ENCODE assay signal across 1 cellular context in the genomic region with DNA sequence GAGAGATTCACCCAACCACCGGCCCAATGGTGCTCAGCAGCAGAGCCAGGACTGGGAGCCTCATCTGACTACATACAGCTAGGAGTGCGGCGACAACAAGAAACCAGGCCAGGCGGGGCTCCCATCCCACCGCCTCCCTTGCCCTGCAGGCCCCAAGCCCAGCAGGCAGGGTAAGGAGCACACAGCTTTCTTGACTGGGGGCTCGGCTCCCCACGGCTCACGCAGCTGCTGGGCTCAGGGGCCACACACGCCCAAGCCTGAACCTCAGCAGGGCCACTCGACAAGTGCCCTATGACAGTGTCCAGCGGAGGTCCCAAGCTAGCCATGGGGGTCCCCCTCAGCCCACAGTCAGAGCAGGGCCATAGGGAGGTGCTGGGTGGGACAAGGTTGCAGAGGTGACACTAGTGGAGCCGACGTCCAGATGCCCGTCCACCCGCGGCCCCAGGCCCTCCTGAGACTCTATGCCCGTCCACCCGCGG.
TF ChIP-seq lines count a peak whose summit lies in the region.

No MANE protein-coding gene starts in this region.

TF ChIP-seq in K562, 482 proteins besides CTCF, POLR2A, EP300 and RAD21 (continued from another document and continues in another):
- TF ChIP-seq, protein P1, sequence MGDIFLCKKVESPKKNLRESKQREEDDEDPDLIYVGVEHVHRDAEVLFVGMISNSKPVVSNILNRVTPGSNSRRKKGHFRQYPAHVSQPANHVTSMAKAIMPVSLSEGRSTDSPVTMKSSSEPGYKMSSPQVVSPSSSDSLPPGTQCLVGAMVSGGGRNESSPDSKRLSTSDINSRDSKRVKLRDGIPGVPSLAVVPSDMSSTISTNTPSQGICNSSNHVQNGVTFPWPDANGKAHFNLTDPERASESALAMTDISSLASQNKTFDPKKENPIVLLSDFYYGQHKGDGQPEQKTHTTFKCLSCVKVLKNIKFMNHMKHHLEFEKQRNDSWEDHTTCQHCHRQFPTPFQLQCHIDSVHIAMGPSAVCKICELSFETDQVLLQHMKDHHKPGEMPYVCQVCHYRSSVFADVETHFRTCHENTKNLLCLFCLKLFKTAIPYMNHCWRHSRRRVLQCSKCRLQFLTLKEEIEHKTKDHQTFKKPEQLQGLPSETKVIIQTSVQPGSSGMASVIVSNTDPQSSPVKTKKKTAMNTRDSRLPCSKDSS (IDR thresholded peaks at IDR 0.05; ENCODE audit: low read depth, partially characterized antibody) = no peak
- TF ChIP-seq MTA2 (IDR thresholded peaks at IDR 0.05; ENCODE audit: low read depth) = no peak
- TF ChIP-seq ZNF253 (CRISPR knock-in tag; conservative IDR thresholded peaks at IDR 0.05) = no peak
- TF ChIP-seq, protein P2, sequence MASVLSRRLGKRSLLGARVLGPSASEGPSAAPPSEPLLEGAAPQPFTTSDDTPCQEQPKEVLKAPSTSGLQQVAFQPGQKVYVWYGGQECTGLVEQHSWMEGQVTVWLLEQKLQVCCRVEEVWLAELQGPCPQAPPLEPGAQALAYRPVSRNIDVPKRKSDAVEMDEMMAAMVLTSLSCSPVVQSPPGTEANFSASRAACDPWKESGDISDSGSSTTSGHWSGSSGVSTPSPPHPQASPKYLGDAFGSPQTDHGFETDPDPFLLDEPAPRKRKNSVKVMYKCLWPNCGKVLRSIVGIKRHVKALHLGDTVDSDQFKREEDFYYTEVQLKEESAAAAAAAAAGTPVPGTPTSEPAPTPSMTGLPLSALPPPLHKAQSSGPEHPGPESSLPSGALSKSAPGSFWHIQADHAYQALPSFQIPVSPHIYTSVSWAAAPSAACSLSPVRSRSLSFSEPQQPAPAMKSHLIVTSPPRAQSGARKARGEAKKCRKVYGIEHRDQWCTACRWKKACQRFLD (CRISPR knock-in tag; IDR thresholded peaks at IDR 0.05) = no peak
- TF ChIP-seq ZNF408 (CRISPR knock-in tag; IDR thresholded peaks at IDR 0.05; ENCODE audit: low read depth) = no peak
- TF ChIP-seq, protein P3, sequence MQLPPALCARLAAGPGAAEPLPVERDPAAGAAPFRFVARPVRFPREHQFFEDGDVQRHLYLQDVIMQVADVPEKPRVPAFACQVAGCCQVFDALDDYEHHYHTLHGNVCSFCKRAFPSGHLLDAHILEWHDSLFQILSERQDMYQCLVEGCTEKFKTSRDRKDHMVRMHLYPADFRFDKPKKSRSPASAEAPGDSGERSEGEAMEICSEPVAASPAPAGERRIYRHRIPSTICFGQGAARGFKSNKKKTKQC (CRISPR knock-in tag; IDR thresholded peaks at IDR 0.05) = peak; percentile 31; the same call in 1 of the 2 replicates
- no peak for TF ChIP-seq ZEB2 (IDR thresholded peaks at IDR 0.05)
- TF ChIP-seq ZNF184 (CRISPR knock-in tag; IDR thresholded peaks at IDR 0.05) = no peak
- TF ChIP-seq, protein P4, sequence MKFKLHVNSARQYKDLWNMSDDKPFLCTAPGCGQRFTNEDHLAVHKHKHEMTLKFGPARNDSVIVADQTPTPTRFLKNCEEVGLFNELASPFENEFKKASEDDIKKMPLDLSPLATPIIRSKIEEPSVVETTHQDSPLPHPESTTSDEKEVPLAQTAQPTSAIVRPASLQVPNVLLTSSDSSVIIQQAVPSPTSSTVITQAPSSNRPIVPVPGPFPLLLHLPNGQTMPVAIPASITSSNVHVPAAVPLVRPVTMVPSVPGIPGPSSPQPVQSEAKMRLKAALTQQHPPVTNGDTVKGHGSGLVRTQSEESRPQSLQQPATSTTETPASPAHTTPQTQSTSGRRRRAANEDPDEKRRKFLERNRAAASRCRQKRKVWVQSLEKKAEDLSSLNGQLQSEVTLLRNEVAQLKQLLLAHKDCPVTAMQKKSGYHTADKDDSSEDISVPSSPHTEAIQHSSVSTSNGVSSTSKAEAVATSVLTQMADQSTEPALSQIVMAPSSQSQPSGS (CRISPR knock-in tag; IDR thresholded peaks at IDR 0.05) = no peak
- TF ChIP-seq, protein P5, sequence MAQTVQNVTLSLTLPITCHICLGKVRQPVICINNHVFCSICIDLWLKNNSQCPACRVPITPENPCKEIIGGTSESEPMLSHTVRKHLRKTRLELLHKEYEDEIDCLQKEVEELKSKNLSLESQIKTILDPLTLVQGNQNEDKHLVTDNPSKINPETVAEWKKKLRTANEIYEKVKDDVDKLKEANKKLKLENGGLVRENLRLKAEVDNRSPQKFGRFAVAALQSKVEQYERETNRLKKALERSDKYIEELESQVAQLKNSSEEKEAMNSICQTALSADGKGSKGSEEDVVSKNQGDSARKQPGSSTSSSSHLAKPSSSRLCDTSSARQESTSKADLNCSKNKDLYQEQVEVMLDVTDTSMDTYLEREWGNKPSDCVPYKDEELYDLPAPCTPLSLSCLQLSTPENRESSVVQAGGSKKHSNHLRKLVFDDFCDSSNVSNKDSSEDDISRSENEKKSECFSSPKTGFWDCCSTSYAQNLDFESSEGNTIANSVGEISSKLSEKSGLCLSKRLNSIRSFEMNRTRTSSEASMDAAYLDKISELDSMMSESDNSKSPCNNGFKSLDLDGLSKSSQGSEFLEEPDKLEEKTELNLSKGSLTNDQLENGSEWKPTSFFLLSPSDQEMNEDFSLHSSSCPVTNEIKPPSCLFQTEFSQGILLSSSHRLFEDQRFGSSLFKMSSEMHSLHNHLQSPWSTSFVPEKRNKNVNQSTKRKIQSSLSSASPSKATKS (CRISPR knock-in tag; IDR thresholded peaks at IDR 0.05) = no peak; the same call in 1 of the 2 replicates
- no peak for TF ChIP-seq ADNP (tag; IDR thresholded peaks at IDR 0.05)
- TF ChIP-seq MCM2 (IDR thresholded peaks at IDR 0.05; ENCODE audit: low read depth) = no peak
- no peak for TF ChIP-seq NEUROD1 (IDR thresholded peaks at IDR 0.05; ENCODE audit: borderline replicate concordance, low read depth, low read length, partially characterized antibody)
- TF ChIP-seq, protein P6, sequence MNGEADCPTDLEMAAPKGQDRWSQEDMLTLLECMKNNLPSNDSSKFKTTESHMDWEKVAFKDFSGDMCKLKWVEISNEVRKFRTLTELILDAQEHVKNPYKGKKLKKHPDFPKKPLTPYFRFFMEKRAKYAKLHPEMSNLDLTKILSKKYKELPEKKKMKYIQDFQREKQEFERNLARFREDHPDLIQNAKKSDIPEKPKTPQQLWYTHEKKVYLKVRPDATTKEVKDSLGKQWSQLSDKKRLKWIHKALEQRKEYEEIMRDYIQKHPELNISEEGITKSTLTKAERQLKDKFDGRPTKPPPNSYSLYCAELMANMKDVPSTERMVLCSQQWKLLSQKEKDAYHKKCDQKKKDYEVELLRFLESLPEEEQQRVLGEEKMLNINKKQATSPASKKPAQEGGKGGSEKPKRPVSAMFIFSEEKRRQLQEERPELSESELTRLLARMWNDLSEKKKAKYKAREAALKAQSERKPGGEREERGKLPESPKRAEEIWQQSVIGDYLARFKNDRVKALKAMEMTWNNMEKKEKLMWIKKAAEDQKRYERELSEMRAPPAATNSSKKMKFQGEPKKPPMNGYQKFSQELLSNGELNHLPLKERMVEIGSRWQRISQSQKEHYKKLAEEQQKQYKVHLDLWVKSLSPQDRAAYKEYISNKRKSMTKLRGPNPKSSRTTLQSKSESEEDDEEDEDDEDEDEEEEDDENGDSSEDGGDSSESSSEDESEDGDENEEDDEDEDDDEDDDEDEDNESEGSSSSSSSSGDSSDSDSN (IDR thresholded peaks at IDR 0.05; ENCODE audit: borderline replicate concordance in 1 of 2, low read depth in 2 of 2, low read length in 2 of 2) = no peak; a peak in 1 of 4 replicates
- no peak for TF ChIP-seq ZNF75A (CRISPR knock-in tag; IDR thresholded peaks at IDR 0.05)
- no peak for TF ChIP-seq SETDB1 (IDR thresholded peaks at IDR 0.05; ENCODE audit: low read length)
- TF ChIP-seq, protein P7, sequence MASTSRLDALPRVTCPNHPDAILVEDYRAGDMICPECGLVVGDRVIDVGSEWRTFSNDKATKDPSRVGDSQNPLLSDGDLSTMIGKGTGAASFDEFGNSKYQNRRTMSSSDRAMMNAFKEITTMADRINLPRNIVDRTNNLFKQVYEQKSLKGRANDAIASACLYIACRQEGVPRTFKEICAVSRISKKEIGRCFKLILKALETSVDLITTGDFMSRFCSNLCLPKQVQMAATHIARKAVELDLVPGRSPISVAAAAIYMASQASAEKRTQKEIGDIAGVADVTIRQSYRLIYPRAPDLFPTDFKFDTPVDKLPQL (IDR thresholded peaks at IDR 0.05; ENCODE audit: extremely low read depth, insufficient read length) = no peak
- TF ChIP-seq ZNF354B (CRISPR knock-in tag; IDR thresholded peaks at IDR 0.05) = no peak
- no peak for TF ChIP-seq PHF8 (IDR thresholded peaks at IDR 0.05; ENCODE audit: borderline replicate concordance, low read length)
- TF ChIP-seq, protein P8, sequence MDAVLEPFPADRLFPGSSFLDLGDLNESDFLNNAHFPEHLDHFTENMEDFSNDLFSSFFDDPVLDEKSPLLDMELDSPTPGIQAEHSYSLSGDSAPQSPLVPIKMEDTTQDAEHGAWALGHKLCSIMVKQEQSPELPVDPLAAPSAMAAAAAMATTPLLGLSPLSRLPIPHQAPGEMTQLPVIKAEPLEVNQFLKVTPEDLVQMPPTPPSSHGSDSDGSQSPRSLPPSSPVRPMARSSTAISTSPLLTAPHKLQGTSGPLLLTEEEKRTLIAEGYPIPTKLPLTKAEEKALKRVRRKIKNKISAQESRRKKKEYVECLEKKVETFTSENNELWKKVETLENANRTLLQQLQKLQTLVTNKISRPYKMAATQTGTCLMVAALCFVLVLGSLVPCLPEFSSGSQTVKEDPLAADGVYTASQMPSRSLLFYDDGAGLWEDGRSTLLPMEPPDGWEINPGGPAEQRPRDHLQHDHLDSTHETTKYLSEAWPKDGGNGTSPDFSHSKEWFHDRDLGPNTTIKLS (IDR thresholded peaks at IDR 0.05; ENCODE audit: borderline replicate concordance, low read depth) = 0 out of 2 replicates have a peak, but pooled peaks have one; percentile 5
- TF ChIP-seq, protein P9, sequence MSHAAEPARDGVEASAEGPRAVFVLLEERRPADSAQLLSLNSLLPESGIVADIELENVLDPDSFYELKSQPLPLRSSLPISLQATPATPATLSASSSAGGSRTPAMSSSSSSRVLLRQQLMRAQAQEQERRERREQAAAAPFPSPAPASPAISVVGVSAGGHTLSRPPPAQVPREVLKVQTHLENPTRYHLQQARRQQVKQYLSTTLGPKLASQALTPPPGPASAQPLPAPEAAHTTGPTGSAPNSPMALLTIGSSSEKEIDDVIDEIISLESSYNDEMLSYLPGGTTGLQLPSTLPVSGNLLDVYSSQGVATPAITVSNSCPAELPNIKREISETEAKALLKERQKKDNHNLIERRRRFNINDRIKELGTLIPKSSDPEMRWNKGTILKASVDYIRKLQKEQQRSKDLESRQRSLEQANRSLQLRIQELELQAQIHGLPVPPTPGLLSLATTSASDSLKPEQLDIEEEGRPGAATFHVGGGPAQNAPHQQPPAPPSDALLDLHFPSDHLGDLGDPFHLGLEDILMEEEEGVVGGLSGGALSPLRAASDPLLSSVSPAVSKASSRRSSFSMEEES (CRISPR knock-in tag; IDR thresholded peaks at IDR 0.05) = no peak
- no peak for TF ChIP-seq ZBTB7A (IDR thresholded peaks at IDR 0.05; ENCODE audit: borderline replicate concordance, control insufficient read depth, low read depth, low read length)
- TF ChIP-seq CBFA2T2 (conservative IDR thresholded peaks at IDR 0.05) = no peak
- peak; percentile 4; the same call in 1 of the 2 replicates for TF ChIP-seq ZBTB17 (CRISPR knock-in tag; IDR thresholded peaks at IDR 0.05)
- 0 out of 4 replicates have a peak, but pooled peaks of 1 of the 2 experiments have one; percentile 6 for TF ChIP-seq MAZ (CRISPR knock-in tag; conservative IDR thresholded peaks at IDR 0.05 in 1 of 2, IDR thresholded peaks at IDR 0.05 in 1 of 2)
- no peak for TF ChIP-seq ETS2 (tag; IDR thresholded peaks at IDR 0.05; ENCODE audit: borderline replicate concordance, poor library complexity, severe bottlenecking)
- TF ChIP-seq MIER1 (IDR thresholded peaks at IDR 0.05; ENCODE audit: low read depth) = no peak
- no peak for TF ChIP-seq HDAC6 (IDR thresholded peaks at IDR 0.05; ENCODE audit: low read depth, low read length)
- no peak for TF ChIP-seq RBM14 (IDR thresholded peaks at IDR 0.05; ENCODE audit: borderline replicate concordance, insufficient read depth, low read depth, low read length)
- TF ChIP-seq, protein P10, sequence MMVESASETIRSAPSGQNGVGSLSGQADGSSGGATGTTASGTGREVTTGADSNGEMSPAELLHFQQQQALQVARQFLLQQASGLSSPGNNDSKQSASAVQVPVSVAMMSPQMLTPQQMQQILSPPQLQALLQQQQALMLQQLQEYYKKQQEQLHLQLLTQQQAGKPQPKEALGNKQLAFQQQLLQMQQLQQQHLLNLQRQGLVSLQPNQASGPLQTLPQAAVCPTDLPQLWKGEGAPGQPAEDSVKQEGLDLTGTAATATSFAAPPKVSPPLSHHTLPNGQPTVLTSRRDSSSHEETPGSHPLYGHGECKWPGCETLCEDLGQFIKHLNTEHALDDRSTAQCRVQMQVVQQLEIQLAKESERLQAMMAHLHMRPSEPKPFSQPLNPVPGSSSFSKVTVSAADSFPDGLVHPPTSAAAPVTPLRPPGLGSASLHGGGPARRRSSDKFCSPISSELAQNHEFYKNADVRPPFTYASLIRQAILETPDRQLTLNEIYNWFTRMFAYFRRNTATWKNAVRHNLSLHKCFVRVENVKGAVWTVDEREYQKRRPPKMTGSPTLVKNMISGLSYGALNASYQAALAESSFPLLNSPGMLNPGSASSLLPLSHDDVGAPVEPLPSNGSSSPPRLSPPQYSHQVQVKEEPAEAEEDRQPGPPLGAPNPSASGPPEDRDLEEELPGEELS (CRISPR knock-in tag; IDR thresholded peaks at IDR 0.05; ENCODE audit: borderline replicate concordance) = no peak
- TF ChIP-seq, protein P11, sequence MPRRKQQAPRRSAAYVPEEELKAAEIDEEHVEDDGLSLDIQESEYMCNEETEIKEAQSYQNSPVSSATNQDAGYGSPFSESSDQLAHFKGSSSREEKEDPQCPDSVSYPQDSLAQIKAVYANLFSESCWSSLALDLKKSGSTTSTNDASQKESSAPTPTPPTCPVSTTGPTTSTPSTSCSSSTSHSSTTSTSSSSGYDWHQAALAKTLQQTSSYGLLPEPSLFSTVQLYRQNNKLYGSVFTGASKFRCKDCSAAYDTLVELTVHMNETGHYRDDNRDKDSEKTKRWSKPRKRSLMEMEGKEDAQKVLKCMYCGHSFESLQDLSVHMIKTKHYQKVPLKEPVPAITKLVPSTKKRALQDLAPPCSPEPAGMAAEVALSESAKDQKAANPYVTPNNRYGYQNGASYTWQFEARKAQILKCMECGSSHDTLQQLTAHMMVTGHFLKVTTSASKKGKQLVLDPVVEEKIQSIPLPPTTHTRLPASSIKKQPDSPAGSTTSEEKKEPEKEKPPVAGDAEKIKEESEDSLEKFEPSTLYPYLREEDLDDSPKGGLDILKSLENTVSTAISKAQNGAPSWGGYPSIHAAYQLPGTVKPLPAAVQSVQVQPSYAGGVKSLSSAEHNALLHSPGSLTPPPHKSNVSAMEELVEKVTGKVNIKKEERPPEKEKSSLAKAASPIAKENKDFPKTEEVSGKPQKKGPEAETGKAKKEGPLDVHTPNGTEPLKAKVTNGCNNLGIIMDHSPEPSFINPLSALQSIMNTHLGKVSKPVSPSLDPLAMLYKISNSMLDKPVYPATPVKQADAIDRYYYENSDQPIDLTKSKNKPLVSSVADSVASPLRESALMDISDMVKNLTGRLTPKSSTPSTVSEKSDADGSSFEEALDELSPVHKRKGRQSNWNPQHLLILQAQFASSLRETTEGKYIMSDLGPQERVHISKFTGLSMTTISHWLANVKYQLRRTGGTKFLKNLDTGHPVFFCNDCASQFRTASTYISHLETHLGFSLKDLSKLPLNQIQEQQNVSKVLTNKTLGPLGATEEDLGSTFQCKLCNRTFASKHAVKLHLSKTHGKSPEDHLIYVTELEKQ (CRISPR knock-in tag; IDR thresholded peaks at IDR 0.05) = no peak
- TF ChIP-seq PCBP1 (IDR thresholded peaks at IDR 0.05; ENCODE audit: low read depth, low read length, poor library complexity, severe bottlenecking) = no peak
- TF ChIP-seq PML (IDR thresholded peaks at IDR 0.05; ENCODE audit: low read length) = no peak; the same call in 1 of the 2 replicates
